ENCODE assay signal across 20 cellular contexts in genomic region chr10:43305881-43306280, GRCh38. TPM values are rescaled to one million over a fixed set of nuclear protein-coding genes. Genes with fewer than 3 reads are reported as not detected.
DNase-seq lines count a peak whose midpoint lies in the region; ATAC-seq and TF ChIP-seq lines count a peak whose summit lies in the region.
"Had no signal": no experiment of that assay in that cellular context is flagged by ENCODE, and none has a peak within 500 bp of the region (broad histone marks: within the 10 kb centered on the region; RNA-seq: fewer than 3 reads in every experiment).

No MANE protein-coding gene starts in this region.

- H2BK15ac ChIP-seq in mesenchymal stem cell (ENCODE audit: low read depth, poor library complexity, severe bottlenecking) = no peak overlapping the region

- H4K8ac ChIP-seq in mesenchymal stem cell (ENCODE audit: low read length) = no peak overlapping the region

- H3K9ac ChIP-seq in GM23248 (no peak overlapping the region), mesenchymal stem cell (ENCODE audit: low read length) (no peak overlapping the region), colonic mucosa (ENCODE audit: low read depth in 2 of 2, low read length in 2 of 2) (no peak overlapping the region)

- in situ Hi-C loops in GM23248 (cut with MboI) = no loop called here

- H3K27me3 ChIP-seq in GM23248 (replicated peaks; ENCODE audit: insufficient read depth) (peaks cover 19% of the 10 kb centered on the region; the same call in 1 of the 2 replicates), mesenchymal stem cell (ENCODE audit: control insufficient read depth in 1 of 2, insufficient read depth in 1 of 2, low read length in 2 of 2) (peaks cover 39 to 41% of the 10 kb centered on the region in 2 experiments), colonic mucosa (no peaks in the 10 kb centered on the region)

- H3K14ac ChIP-seq in mesenchymal stem cell (ENCODE audit: low read length in 2 of 2) = no peak overlapping the region

- ATAC-seq in activated naive CD8-positive, alpha-beta T cell treated with anti-CD3 and anti-CD28 coated beads, Interleukin-2, amount 50 U/mL, for 24 hours = peak; percentile 42
- ATAC-seq in GM21717 (IDR thresholded peaks at IDR 0.05; ENCODE audit: unreplicated experiment) = no peak
- ATAC-seq in HG02981 (IDR thresholded peaks at IDR 0.05; ENCODE audit: unreplicated experiment) = no peak
- ATAC-seq: esophagus mucosa, right cardiac atrium had no signal

- H3K4me3 Mint-ChIP-seq in activated naive CD8-positive, alpha-beta T cell treated with anti-CD3 and anti-CD28 coated beads, Interleukin-2, amount 50 U/mL, for 24 hours = no peak overlapping the region

- no peaks in the 10 kb centered on the region for H3K9me2 ChIP-seq in GM23248 (ENCODE audit: insufficient read depth)

- WGBS in GM23248 (ENCODE audit: low coverage in 1 of 2, low lambda C conversion rate in 2 of 2, missing lambda C conversion rate in 2 of 2), 2 experiments = 70 to 73% methylated on average over 10 of the region's 10 CpGs
- 69% methylated on average over 10 of the region's 10 CpGs for WGBS in mesenchymal stem cell

- H3K79me2 ChIP-seq in GM23248 (ENCODE audit: insufficient read depth) = no peaks in the 10 kb centered on the region

- H3K27ac Mint-ChIP-seq in activated naive CD8-positive, alpha-beta T cell treated with anti-CD3 and anti-CD28 coated beads, Interleukin-2, amount 50 U/mL, for 24 hours = peak overlapping the region; percentile 74

- intact Hi-C loops in colonic mucosa (cut with DNase I) = no loop called here

- H3K27ac ChIP-seq in GM23248 (no peak overlapping the region), mesenchymal stem cell (ENCODE audit: low read length, poor library complexity, severe bottlenecking) (no peak overlapping the region), colonic mucosa (no peak overlapping the region)
- H3K27ac ChIP-seq: neutrophil had no signal

- H3K27me3 Mint-ChIP-seq in activated naive CD8-positive, alpha-beta T cell treated with anti-CD3 and anti-CD28 coated beads, Interleukin-2, amount 50 U/mL, for 24 hours = peaks cover 4% of the 10 kb centered on the region

- H3K36me3 ChIP-seq in GM23248 (ENCODE audit: low read depth) = no peaks in the 10 kb centered on the region
- H3K36me3 ChIP-seq in mesenchymal stem cell (ENCODE audit: control insufficient read depth in 1 of 2, insufficient read depth in 2 of 2, low read depth in 1 of 2, low read length in 2 of 2) = no peaks in the 10 kb centered on the region
- no peaks in the 10 kb centered on the region for H3K36me3 ChIP-seq in colonic mucosa
- H3K36me3 ChIP-seq: neutrophil had no signal

- no peak overlapping the region for H3K18ac ChIP-seq in mesenchymal stem cell (ENCODE audit: low read depth in 1 of 2, low read length in 2 of 2)

- H3K4ac ChIP-seq in mesenchymal stem cell (ENCODE audit: low read depth in 1 of 2, low read length in 2 of 2) = no peak overlapping the region

- no peak overlapping the region for H2BK5ac ChIP-seq in mesenchymal stem cell (ENCODE audit: low read depth, low read length, poor library complexity, severe bottlenecking)

- H3K4me1 Mint-ChIP-seq in activated naive CD8-positive, alpha-beta T cell treated with anti-CD3 and anti-CD28 coated beads, Interleukin-2, amount 50 U/mL, for 24 hours = peaks cover 52% of the 10 kb centered on the region

- DNase-seq in AG20443 (ENCODE audit: low spot score) (peak; percentile 5), GM23248 (peak; percentile 30), mesenchymal stem cell (peak; percentile 18), cortex of kidney (lab: John Stamatoyannopoulos, UW) (no peak), colonic mucosa (no peak)
- DNase-seq in activated naive CD8-positive, alpha-beta T cell treated with anti-CD3 and anti-CD28 coated beads, Interleukin-2, amount 50 U/mL, for 24 hours = no peak
- DNase-seq: activated gamma-delta T cell treated with Interleukin-2 at 50 U/mL for 16 hours; dermis blood vessel endothelial cell; DMS 273 treated with DMSO at 0.1 percent for 48 hours; kidney glomerular epithelial cell; NCI-H1048; NCI-H2107; NCI-H774; right cardiac atrium; stimulated activated CD4-positive, alpha-beta T cell treated with anti-CD3 and anti-CD28 coated beads, Interleukin-2, amount 100 ng/mL, for 24 hours; SW 1271 had no signal

- H3K9me3 Mint-ChIP-seq in activated naive CD8-positive, alpha-beta T cell treated with anti-CD3 and anti-CD28 coated beads, Interleukin-2, amount 50 U/mL, for 24 hours = peaks cover 6% of the 10 kb centered on the region

- no peaks in the 10 kb centered on the region for H3K79me1 ChIP-seq in mesenchymal stem cell (replicated peaks; ENCODE audit: low read length, poor library complexity, severe bottlenecking)

- no peak overlapping the region for H2BK12ac ChIP-seq in mesenchymal stem cell (ENCODE audit: low read length in 2 of 2)

- no peak overlapping the region for H2BK120ac ChIP-seq in mesenchymal stem cell (ENCODE audit: low read depth, low read length)

- H3K23ac ChIP-seq in mesenchymal stem cell (ENCODE audit: low read length in 2 of 2) = no peak overlapping the region

- H3K4me1 ChIP-seq in GM23248 (ENCODE audit: insufficient read depth) (no peaks in the 10 kb centered on the region), mesenchymal stem cell (ENCODE audit: control insufficient read depth, insufficient read depth, low read depth, low read length) (peaks cover 6% of the 10 kb centered on the region), colonic mucosa (peaks cover 4% of the 10 kb centered on the region)

- H2AFZ ChIP-seq in GM23248 = no peak overlapping the region
- no peak overlapping the region for H2AFZ ChIP-seq in mesenchymal stem cell (ENCODE audit: low read depth, low read length)

- H3K9me3 ChIP-seq in GM23248 (ENCODE audit: low read depth) = no peaks in the 10 kb centered on the region
- no peaks in the 10 kb centered on the region for H3K9me3 ChIP-seq in mesenchymal stem cell (ENCODE audit: control insufficient read depth, low read length)
- H3K9me3 ChIP-seq in colonic mucosa = no peaks in the 10 kb centered on the region
- H3K9me3 ChIP-seq: neutrophil had no signal

- H4K20me1 ChIP-seq in GM23248 (ENCODE audit: insufficient read depth) = no peaks in the 10 kb centered on the region

- H3K4me2 ChIP-seq in GM23248 (ENCODE audit: unreplicated experiment) = no peak overlapping the region
- H3K4me2 ChIP-seq in mesenchymal stem cell (ENCODE audit: low read length, poor library complexity, severe bottlenecking) = no peak overlapping the region

- no peak overlapping the region for H2AK5ac ChIP-seq in mesenchymal stem cell (ENCODE audit: low read length, severe bottlenecking)

- H3K4me3 ChIP-seq in GM23248 (no peak overlapping the region), mesenchymal stem cell (ENCODE audit: insufficient read depth in 1 of 2, low read depth in 1 of 2, low read length in 2 of 2) (no peak overlapping the region), colonic mucosa (no peak overlapping the region)

- peaks cover 3% of the 10 kb centered on the region for H3K36me3 Mint-ChIP-seq in activated naive CD8-positive, alpha-beta T cell treated with anti-CD3 and anti-CD28 coated beads, Interleukin-2, amount 50 U/mL, for 24 hours (ENCODE audit: low read depth)

- H4K91ac ChIP-seq in mesenchymal stem cell (ENCODE audit: low read length) = no peak overlapping the region

- no peaks in the 10 kb centered on the region for H3F3A ChIP-seq in GM23248 (ENCODE audit: insufficient read depth)

- TF ChIP-seq CTCF in colonic mucosa (IDR thresholded peaks at IDR 0.05) = no peak

RNA-seq across cellular contexts. Expression of gene RASGEF1A, which starts 39.0 kb away (rescaled TPM):
- 0.11 TPM in 1 of 2 replicates, not detected in the other for total RNA-seq in GM23248 (2014; rRNA removed; shearing (Covaris generic))
- 0.28 TPM in 1 of 2 replicates, not detected in the other for polyA plus RNA-seq in GM23248 (2016; fragmentation: Nextera tagmentation; extraction: Ambion mirVana)
- polyA plus RNA-seq in mesenchymal stem cell (2013, experiment 1 of 2) = 1.4 TPM
- 1.3 TPM for polyA plus RNA-seq in mesenchymal stem cell (2013, experiment 2 of 2)
- total RNA-seq in colonic mucosa = 1 to 10 TPM; 1.0 to 1.9 TPM

Comparison
In these comparisons a context has a peak if more than half of its experiments do, and no peak if none do; other contexts are left out.
1. DNase-seq: peak in AG20443 (single experiment), GM23248 (single experiment) and mesenchymal stem cell (single experiment); none in activated naive CD8-positive, alpha-beta T cell treated with anti-CD3 and anti-CD28 coated beads, Interleukin-2, amount 50 U/mL, for 24 hours (single experiment), cortex of kidney (single experiment) and colonic mucosa (single experiment).